In the genomic region with DNA sequence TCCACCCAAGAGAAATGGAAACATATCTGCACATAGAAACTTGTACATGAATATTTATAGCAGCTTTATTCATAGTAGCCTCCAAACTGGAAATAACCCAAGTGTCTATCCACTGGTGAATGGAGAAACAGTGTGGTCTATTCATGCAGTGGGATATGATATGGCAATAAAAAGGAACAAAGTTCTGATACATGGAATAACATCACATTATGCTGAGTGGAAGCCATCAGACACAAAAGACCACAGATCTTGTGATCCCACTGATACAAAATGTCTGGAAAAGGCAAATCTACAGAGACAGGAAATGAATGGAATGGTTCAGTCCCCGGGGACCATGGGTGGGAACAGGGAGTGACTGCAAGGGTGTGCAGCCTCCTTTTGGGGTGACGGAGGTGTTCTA, we compare ENCODE assay signal across 21 cellular contexts. TPM values are rescaled to one million over a fixed set of nuclear protein-coding genes. Genes with fewer than 3 reads are reported as not detected.
A peak's percentile ranks its signal among the peaks of the same experiment; 100 is the strongest.
DNase-seq lines count a peak whose midpoint lies in the region; ATAC-seq, FAIRE-seq and TF ChIP-seq lines count a peak whose summit lies in the region.
"Had no signal": no experiment of that assay in that cellular context is flagged by ENCODE, and none has a peak within 500 bp of the region (broad histone marks: within the 10 kb centered on the region; RNA-seq: fewer than 3 reads in every experiment).

No MANE protein-coding gene starts in this region.

- POLR2A ChIA-PET in endothelial cell of umbilical vein (lab: Charles Lee) (no interaction called here), GM10248 (lab: Yijun Ruan, JAX) (no interaction called here)

- no peak overlapping the region for H2AFZ ChIP-seq in endothelial cell of umbilical vein (ENCODE audit: low read depth, low read length)
- H2AFZ ChIP-seq: GM23248 had no signal

- no peak overlapping the region for H3K4me3 ChIP-seq in endothelial cell of umbilical vein (replicated peaks in 1 of 3; ENCODE audit: insufficient read depth in 1 of 3, low read depth in 1 of 3, low read length in 3 of 3)
- H3K4me3 ChIP-seq: GM23248 had no signal

- H3K36me3 Mint-ChIP-seq in activated CD8-positive, alpha-beta memory T cell treated with anti-CD3 and anti-CD28 coated beads, Interleukin-2, amount 10 ng/mL, durations not matched to agents 7 days and 5 days: no peaks in the 10 kb centered on the region
- no peaks in the 10 kb centered on the region for H3K36me3 Mint-ChIP-seq in type B pancreatic cell
- H3K36me3 Mint-ChIP-seq in CD14-positive monocyte: no peaks in the 10 kb centered on the region

- H3K4me1 Mint-ChIP-seq in activated CD8-positive, alpha-beta memory T cell treated with anti-CD3 and anti-CD28 coated beads, Interleukin-2, amount 10 ng/mL, durations not matched to agents 7 days and 5 days: peaks cover 3% of the 10 kb centered on the region
- H3K4me1 Mint-ChIP-seq in type B pancreatic cell (ENCODE audit: unreplicated experiment) (peaks cover 16% of the 10 kb centered on the region), CD14-positive monocyte (no peaks in the 10 kb centered on the region)

- BruUV-seq in endothelial cell of umbilical vein (replicated peaks; lab: Mats Ljungman, UMichigan): no TSS peak

- H4K20me1 ChIP-seq in endothelial cell of umbilical vein (replicated peaks; ENCODE audit: control insufficient read depth, extremely low read depth, insufficient read depth, low read length): no peaks in the 10 kb centered on the region

- H3K9me3 ChIP-seq in endothelial cell of umbilical vein (replicated peaks; ENCODE audit: control insufficient read depth, insufficient read depth, low read length): no peaks in the 10 kb centered on the region

- no peak overlapping the region for H3K4me3 Mint-ChIP-seq in activated CD8-positive, alpha-beta memory T cell treated with anti-CD3 and anti-CD28 coated beads, Interleukin-2, amount 10 ng/mL, durations not matched to agents 7 days and 5 days
- no peak overlapping the region for H3K4me3 Mint-ChIP-seq in type B pancreatic cell
- no peak overlapping the region for H3K4me3 Mint-ChIP-seq in CD14-positive monocyte

- no peaks in the 10 kb centered on the region for H3K36me3 ChIP-seq in endothelial cell of umbilical vein (ENCODE audit: control insufficient read depth in 2 of 2, extremely low read depth in 1 of 2, insufficient read depth in 2 of 2, low read length in 2 of 2)

- no peak overlapping the region for H3K9ac ChIP-seq in endothelial cell of umbilical vein (replicated peaks; ENCODE audit: extremely low read depth, insufficient read depth, low read length)
- H3K9ac ChIP-seq: GM23248 had no signal

- no peaks in the 10 kb centered on the region for H3K4me1 ChIP-seq in endothelial cell of umbilical vein (ENCODE audit: control insufficient read depth, extremely low read depth, insufficient read depth, low read length)

- no peak for ATAC-seq in activated CD8-positive, alpha-beta memory T cell treated with anti-CD3 and anti-CD28 coated beads, Interleukin-2, amount 10 ng/mL, durations not matched to agents 7 days and 5 days
- ATAC-seq: HCT116 had no signal

- no peak overlapping the region for H3K4me2 ChIP-seq in endothelial cell of umbilical vein (ENCODE audit: insufficient read depth, low read length)

- H3K79me2 ChIP-seq in endothelial cell of umbilical vein (ENCODE audit: control insufficient read depth, insufficient read depth, low read length): no peaks in the 10 kb centered on the region

- TF ChIP-seq CTCF in endothelial cell of umbilical vein (IDR thresholded peaks at IDR 0.05; ENCODE audit: extremely low read depth in 1 of 2, insufficient read depth in 1 of 2, low read depth in 1 of 2, low read length in 2 of 2): no peak
- TF ChIP-seq CTCF in type B pancreatic cell (conservative IDR thresholded peaks at IDR 0.05): no peak
- no peak for TF ChIP-seq CTCF in GM10248 (IDR thresholded peaks at IDR 0.05; ENCODE audit: control extremely low read depth, extremely low read depth, low read depth, missing control alignments)
- TF ChIP-seq CTCF in CD14-positive monocyte (IDR thresholded peaks at IDR 0.05): no peak

- DNase-seq in activated CD8-positive, alpha-beta memory T cell treated with anti-CD3 and anti-CD28 coated beads, Interleukin-2, amount 10 ng/mL, durations not matched to agents 7 days and 5 days: peak; percentile 23
- no peak for DNase-seq in activated CD8-positive, alpha-beta memory T cell treated with anti-CD3 and anti-CD28 coated beads for 24 hours
- DNase-seq in endothelial cell of umbilical vein (ENCODE audit: low read depth, low spot score): no peak
- DNase-seq in mesenteric fat pad (ENCODE audit: low spot score): peak; percentile 41
- DNase-seq in type B pancreatic cell (ENCODE audit: extremely low spot score, unreplicated experiment): peak; percentile 13
- DNase-seq in GM10248 (ENCODE audit: extremely low spot score): no peak
- no peak for DNase-seq in CD14-positive monocyte (ENCODE audit: low spot score)
- no peak for DNase-seq in activated CD4-positive, CD25-positive, alpha-beta regulatory T cell treated with anti-CD3 and anti-CD28 coated beads, Interleukin-2, amount 50 U/mL, for 72 hours
- DNase-seq: AML-193; C1 segment of cervical spinal cord; CD4-positive, alpha-beta memory T cell; COR-L47; DND-41; GF-D8; GM23248 had no signal

- H3K27me3 Mint-ChIP-seq in activated CD8-positive, alpha-beta memory T cell treated with anti-CD3 and anti-CD28 coated beads, Interleukin-2, amount 10 ng/mL, durations not matched to agents 7 days and 5 days: peaks cover 26% of the 10 kb centered on the region
- H3K27me3 Mint-ChIP-seq in type B pancreatic cell (peaks cover 22% of the 10 kb centered on the region), CD14-positive monocyte (ENCODE audit: low read depth in 3 of 3) (peaks cover 3 to 33% (median 23%) of the 10 kb centered on the region in 3 donors)

- dilution Hi-C loops in endothelial cell of umbilical vein (cut with MboI; ENCODE audit: extremely low pct_ligation_motif_present, low sequenced_read_pairs): no loop called here

- H3K9me3 Mint-ChIP-seq in activated CD8-positive, alpha-beta memory T cell treated with anti-CD3 and anti-CD28 coated beads, Interleukin-2, amount 10 ng/mL, durations not matched to agents 7 days and 5 days (ENCODE audit: low read depth): peaks cover 12% of the 10 kb centered on the region
- H3K9me3 Mint-ChIP-seq in type B pancreatic cell: peaks cover 6% of the 10 kb centered on the region
- peaks cover 12 to 23% (median 21%) of the 10 kb centered on the region in 7 donors for H3K9me3 Mint-ChIP-seq in CD14-positive monocyte

- intact Hi-C loops in endothelial cell of umbilical vein (cut with micrococcal nuclease): no loop called here
- intact Hi-C loops in CD14-positive monocyte (cut with micrococcal nuclease): no loop called here

- H3K27ac ChIP-seq in endothelial cell of umbilical vein (ENCODE audit: insufficient read depth, low read depth, low read length): no peak overlapping the region
- H3K27ac ChIP-seq: 22Rv1, GM23248, HL-60 had no signal

- H3K27ac Mint-ChIP-seq in activated CD8-positive, alpha-beta memory T cell treated with anti-CD3 and anti-CD28 coated beads, Interleukin-2, amount 10 ng/mL, durations not matched to agents 7 days and 5 days: no peak overlapping the region
- no peak overlapping the region for H3K27ac Mint-ChIP-seq in type B pancreatic cell
- H3K27ac Mint-ChIP-seq in CD14-positive monocyte: no peak overlapping the region
- H3K27ac Mint-ChIP-seq: CD4-positive, alpha-beta memory T cell had no signal

- H3K9me1 ChIP-seq in endothelial cell of umbilical vein (replicated peaks; ENCODE audit: control insufficient read depth, extremely low read depth, insufficient read depth, low read length): no peaks in the 10 kb centered on the region

- peak; percentile 12 for FAIRE-seq in endothelial cell of umbilical vein (lab: Jason Lieb, UNC)
- FAIRE-seq: GM18507, H54 had no signal

- CTCF ChIA-PET in activated CD8-positive, alpha-beta memory T cell treated with anti-CD3 and anti-CD28 coated beads, Interleukin-2, amount 10 ng/mL, durations not matched to agents 7 days and 5 days (lab: Charles Lee): no interaction called here
- CTCF ChIA-PET in endothelial cell of umbilical vein (lab: Charles Lee) (interaction anchor here (0.8 kb wide), 1 partner anchor 229 kb away, joined by 3 read pairs; no protein-coding TSS in a partner anchor), GM10248 (lab: Yijun Ruan, JAX) (no interaction called here)

- no peak for TF ChIP-seq POLR2A in endothelial cell of umbilical vein (IDR thresholded peaks at IDR 0.05; ENCODE audit: low read depth, low read length)

- peaks cover 16 to 18% of the 10 kb centered on the region in 2 experiments for H3K27me3 ChIP-seq in endothelial cell of umbilical vein (ENCODE audit: control insufficient read depth in 2 of 2, insufficient read depth in 2 of 2, low read length in 2 of 2)

RNA-seq across cellular contexts. Expression of gene JAG2, which starts 45.3 kb away (rescaled TPM):
- 1 to 10 TPM in 1 of 2 experiments, under 1 TPM in 1; 0.76 to 3.2 TPM for total RNA-seq in activated CD8-positive, alpha-beta memory T cell treated with anti-CD3 and anti-CD28 coated beads, Interleukin-2, amount 10 ng/mL, durations not matched to agents 7 days and 5 days
- total RNA-seq in endothelial cell of umbilical vein (128 and 139 TPM in 2 replicates), mesenteric fat pad (25.1 TPM), type B pancreatic cell (ENCODE audit: low replicate concordance) (16.5 and 37.1 TPM in 2 replicates)
- polyA plus RNA-seq in endothelial cell of umbilical vein (80.7 and 105 TPM in 2 replicates), CD14-positive monocyte (not detected)
- polyA plus RNA-seq in endothelial cell of umbilical vein (2011; cell fraction: cytosol; rRNA removed): 54.3 and 62.1 TPM in 2 replicates
- polyA plus RNA-seq in endothelial cell of umbilical vein (2011; cell fraction: nucleus; rRNA removed): 295 and 312 TPM in 2 replicates
- 59.6 and 61.1 TPM in 2 replicates for polyA plus RNA-seq in endothelial cell of umbilical vein (2012)
- 95.3 and 129 TPM in 2 replicates for polyA minus RNA-seq in endothelial cell of umbilical vein
- 8.7 TPM for polyA minus RNA-seq in endothelial cell of umbilical vein (2011; cell fraction: cytosol; rRNA and poly(A)+ RNA removed)
- polyA minus RNA-seq in endothelial cell of umbilical vein (2011; cell fraction: nucleus; rRNA and poly(A)+ RNA removed): 62.0 and 95.6 TPM in 2 replicates
- polyA plus RNA-seq: CD4-positive, alpha-beta memory T cell; GM23248 had no signal

RNA-seq across cellular contexts. Expression of gene NUDT14, which starts 57.8 kb away (rescaled TPM):
- 10 to 100 TPM; 16.2 to 20.9 TPM for total RNA-seq in activated CD8-positive, alpha-beta memory T cell treated with anti-CD3 and anti-CD28 coated beads, Interleukin-2, amount 10 ng/mL, durations not matched to agents 7 days and 5 days
- 97.7 and 104 TPM in 2 replicates for total RNA-seq in endothelial cell of umbilical vein
- polyA plus RNA-seq in endothelial cell of umbilical vein: 103 and 129 TPM in 2 replicates
- polyA plus RNA-seq in endothelial cell of umbilical vein (2011; cell fraction: cytosol; rRNA removed): 45.7 and 71.1 TPM in 2 replicates
- 62.8 and 71.6 TPM in 2 replicates for polyA plus RNA-seq in endothelial cell of umbilical vein (2011; cell fraction: nucleus; rRNA removed)
- polyA plus RNA-seq in endothelial cell of umbilical vein (2012): 34.7 and 54.2 TPM in 2 replicates
- 21.2 and 26.4 TPM in 2 replicates for polyA minus RNA-seq in endothelial cell of umbilical vein
- polyA minus RNA-seq in endothelial cell of umbilical vein (2011; cell fraction: cytosol; rRNA and poly(A)+ RNA removed): 9.2 TPM
- polyA minus RNA-seq in endothelial cell of umbilical vein (2011; cell fraction: nucleus; rRNA and poly(A)+ RNA removed): 15.2 and 25.5 TPM in 2 replicates
- 28.3 TPM for total RNA-seq in mesenteric fat pad
- 33.3 and 49.6 TPM in 2 replicates for total RNA-seq in type B pancreatic cell (ENCODE audit: low replicate concordance)
- 10 to 100 TPM; 23.9 to 37.4 TPM for polyA plus RNA-seq in CD14-positive monocyte

RNA-seq across cellular contexts. Expression of gene GPR132, which starts 58.0 kb away (rescaled TPM):
- total RNA-seq in activated CD8-positive, alpha-beta memory T cell treated with anti-CD3 and anti-CD28 coated beads, Interleukin-2, amount 10 ng/mL, durations not matched to agents 7 days and 5 days: 10 to 100 TPM; 47.4 to 49.4 TPM
- not detected in 2 replicates for total RNA-seq in endothelial cell of umbilical vein
- polyA plus RNA-seq in endothelial cell of umbilical vein: not detected in 2 replicates
- polyA plus RNA-seq in endothelial cell of umbilical vein (2011; cell fraction: cytosol; rRNA removed): 0.03 TPM in 1 of 2 replicates, not detected in the other
- not detected in 2 replicates for polyA plus RNA-seq in endothelial cell of umbilical vein (2011; cell fraction: nucleus; rRNA removed)
- 0.13 and 0.30 TPM in 2 replicates for polyA plus RNA-seq in endothelial cell of umbilical vein (2012)
- 0.56 TPM in 1 of 2 replicates, not detected in the other for polyA minus RNA-seq in endothelial cell of umbilical vein
- polyA minus RNA-seq in endothelial cell of umbilical vein (2011; cell fraction: cytosol; rRNA and poly(A)+ RNA removed): not detected
- polyA minus RNA-seq in endothelial cell of umbilical vein (2011; cell fraction: nucleus; rRNA and poly(A)+ RNA removed): not detected in 2 replicates
- 4.5 TPM for total RNA-seq in mesenteric fat pad
- total RNA-seq in type B pancreatic cell (ENCODE audit: low replicate concordance): 0.24 and 0.33 TPM in 2 replicates
- polyA plus RNA-seq in CD14-positive monocyte: 10 to 100 TPM in 1 of 2 donors, 1 to 10 TPM in 1; 6.3 to 13.0 TPM
- total RNA-seq: A673, GM23248 had no signal
- polyA plus RNA-seq: GM23248 had no signal

Comparison
In these comparisons a context has a peak if more than half of its experiments do, and no peak if none do; other contexts are left out.
1. DNase-seq: peak in activated CD8-positive, alpha-beta memory T cell treated with anti-CD3 and anti-CD28 coated beads, Interleukin-2, amount 10 ng/mL, durations not matched to agents 7 days and 5 days (single experiment), mesenteric fat pad (single experiment) and type B pancreatic cell (single experiment); none in activated CD8-positive, alpha-beta memory T cell treated with anti-CD3 and anti-CD28 coated beads for 24 hours (single experiment), endothelial cell of umbilical vein (single experiment), GM10248 (single experiment), CD14-positive monocyte (single experiment) and activated CD4-positive, CD25-positive, alpha-beta regulatory T cell treated with anti-CD3 and anti-CD28 coated beads, Interleukin-2, amount 50 U/mL, for 72 hours (single experiment).